In the genomic region with DNA sequence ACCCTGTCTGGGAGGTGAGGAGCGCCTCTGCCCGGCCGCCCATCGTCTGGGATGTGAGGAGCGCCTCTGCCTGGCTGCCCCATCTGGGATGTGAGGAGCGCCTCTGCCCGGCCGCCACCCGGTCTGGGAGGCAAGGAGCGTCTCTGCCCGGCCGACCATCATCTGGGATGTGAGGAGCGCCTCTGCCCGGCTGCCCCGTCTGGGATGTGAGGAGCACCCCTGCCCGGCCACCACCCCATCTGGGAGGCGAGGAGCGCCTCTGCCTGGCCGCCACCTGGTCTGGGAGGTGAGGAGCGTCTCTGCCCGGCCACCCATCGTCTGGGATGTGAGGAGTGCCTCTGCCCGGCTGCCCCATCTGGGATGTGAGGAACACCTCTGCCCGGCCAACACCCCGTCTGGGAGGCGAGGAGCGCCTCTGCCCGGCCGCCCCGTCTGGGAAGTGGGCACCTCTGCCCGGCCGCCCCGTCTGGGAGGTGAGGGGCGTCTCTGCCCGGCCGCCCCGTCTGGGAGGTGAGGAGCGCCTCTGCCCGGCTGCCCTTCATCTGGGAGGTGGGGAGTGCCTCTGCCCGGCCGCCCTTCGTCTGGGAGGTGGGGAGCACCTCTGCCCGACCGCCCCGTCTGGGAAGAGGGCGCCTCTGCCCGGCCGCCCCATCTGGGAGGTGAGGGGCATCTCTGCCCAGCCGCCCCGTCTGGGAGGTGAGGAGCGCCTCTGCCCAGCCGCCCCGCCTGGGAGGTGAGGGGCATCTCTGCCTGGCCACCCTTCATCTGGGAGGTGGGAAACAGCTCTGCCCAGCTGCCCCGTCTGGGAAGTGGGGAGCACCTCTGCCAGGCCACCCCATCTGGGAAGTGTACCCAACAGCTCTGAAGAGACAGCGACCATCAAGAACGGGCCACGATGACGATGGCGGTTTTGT, we compare ENCODE assay signal across 4 cellular contexts.
DNase-seq lines count a peak whose midpoint lies in the region; FAIRE-seq and TF ChIP-seq lines count a peak whose summit lies in the region.
"Not testable (repeated sequence)": the region's sequence is repeated elsewhere in the genome, so short reads cannot be mapped to it uniquely, and the experiment has no call there.

No MANE protein-coding gene starts in this region.

- H3K27me3 Mint-ChIP-seq in chondrocyte (ENCODE audit: low read depth): not testable (repeated sequence)

- H3K9ac ChIP-seq in kidney (ENCODE audit: low read length in 2 of 2): not testable (repeated sequence)

- WGBS in sigmoid colon, 2 donors: 93 to 94% methylated on average over 59 of the region's 59 CpGs

- not testable (repeated sequence) for TF ChIP-seq CTCF in chondrocyte (IDR thresholded peaks at IDR 0.05); kidney (IDR thresholded peaks at IDR 0.05; ENCODE audit: borderline replicate concordance, extremely low read depth, insufficient read depth); sigmoid colon (IDR thresholded peaks at IDR 0.05)

- not testable (repeated sequence) for H3K4me1 ChIP-seq in kidney (ENCODE audit: control insufficient read depth in 1 of 2, insufficient read depth in 1 of 2, low read depth in 1 of 2, low read length in 2 of 2); sigmoid colon

- H3K27ac Mint-ChIP-seq in chondrocyte (ENCODE audit: unreplicated experiment): not testable (repeated sequence)

- H3K36me3 ChIP-seq in kidney (ENCODE audit: control insufficient read depth in 1 of 2, insufficient read depth in 2 of 2, low read length in 2 of 2); sigmoid colon: not testable (repeated sequence)

- intact Hi-C loops in kidney (cut with DNase I); posterior vena cava (cut with DNase I); sigmoid colon (cut with DNase I): not testable (repeated sequence)

- TF ChIP-seq EP300 in sigmoid colon (IDR thresholded peaks at IDR 0.05): not testable (repeated sequence)

- not testable (repeated sequence) for H3K36me3 Mint-ChIP-seq in chondrocyte (ENCODE audit: low read depth)

- not testable (repeated sequence) for H3K4me1 Mint-ChIP-seq in chondrocyte (ENCODE audit: low read depth)

- H3K9me3 Mint-ChIP-seq in chondrocyte (ENCODE audit: low read depth): peaks cover 15% of the 10 kb centered on the region

- H3K4me3 ChIP-seq in kidney (ENCODE audit: low read length in 2 of 2); sigmoid colon: not testable (repeated sequence)

- H3K9me3 ChIP-seq in kidney (ENCODE audit: control insufficient read depth in 1 of 2, low read length in 2 of 2); sigmoid colon: not testable (repeated sequence)

- not testable (repeated sequence) for FAIRE-seq in kidney (lab: Jason Lieb, UNC)

- TF ChIP-seq POLR2A in sigmoid colon (IDR thresholded peaks at IDR 0.05): not testable (repeated sequence)

- peak; percentile 93 for DNase-seq in chondrocyte (ENCODE audit: low spot score)
- DNase-seq in kidney: peak; percentile 48
- peak; percentile 52 for DNase-seq in posterior vena cava (ENCODE audit: low spot score)
- peak; percentile 54 for DNase-seq in sigmoid colon

- H3K27ac ChIP-seq in kidney (ENCODE audit: low read depth in 2 of 2, low read length in 2 of 2); sigmoid colon: not testable (repeated sequence)

- not testable (repeated sequence) for H3K4me3 Mint-ChIP-seq in chondrocyte (ENCODE audit: unreplicated experiment)

- H3K27me3 ChIP-seq in sigmoid colon: not testable (repeated sequence)
